Comparison of ENCODE assay signal across 8 cellular contexts in genomic region chr14:90381999-90382451, GRCh38. TPM values are rescaled to one million over a fixed set of nuclear protein-coding genes. Genes with fewer than 3 reads are reported as not detected.
DNase-seq lines count a peak whose midpoint lies in the region; ATAC-seq and TF ChIP-seq lines count a peak whose summit lies in the region.

No MANE protein-coding gene starts in this region.

- H3K27me3 ChIP-seq in aorta (ENCODE audit: control insufficient read depth in 1 of 2, insufficient read depth in 2 of 2, low read length in 1 of 2), result no peaks in the 10 kb centered on the region

- peak overlapping the region; percentile 71 for H3K4me3 ChIP-seq in choroid plexus epithelial cell (ENCODE audit: low read depth, low read length)
- peak overlapping the region; percentile 59 for H3K4me3 ChIP-seq in lower leg skin (ENCODE audit: low read depth, poor library complexity, severe bottlenecking)
- peak overlapping the region; percentile 53 to 80 for H3K4me3 ChIP-seq in aorta (ENCODE audit: low read length in 2 of 2)

- WGBS in lower leg skin, 2 donors, result 14 to 16% methylated on average over 13 of the region's 13 CpGs
- 10% methylated on average over 13 of the region's 13 CpGs for WGBS in aorta, 2 donors

- H3K9me3 ChIP-seq in aorta (ENCODE audit: control insufficient read depth, low read length), result no peaks in the 10 kb centered on the region

- TF ChIP-seq CTCF in choroid plexus epithelial cell (conservative IDR thresholded peaks at IDR 0.05; ENCODE audit: low read depth, low read length) (no peak), lower leg skin (IDR thresholded peaks at IDR 0.05) (no peak)

- H3K27ac ChIP-seq in aorta (ENCODE audit: low read depth in 1 of 2, low read length in 2 of 2), result peak overlapping the region; percentile 96 to 99

- intact Hi-C loops in lower leg skin (cut with DNase I; ENCODE audit: low total_unique reads) (no loop called here), aorta (cut with DNase I) (loop anchor here (2.0 to 10.0 kb wide), 4 partner anchors 15 to 373 kb away; partner anchors contain the start of genes NRDE2 (in 2 of the 2) and CALM1 (in 1 of the 2))
- intact Hi-C loops in activated T-helper 1 cell treated with anti-CD3 and anti-CD28 coated beads, Interleukin-12 subunit alpha, Interleukin-12 subunit beta, Interleukin-2, Interleukin-4 antibody, amounts not matched to agents 30 ng/mL and 10 ng/mL and 1 ng/mL, durations not matched to agents 14 hours and 24 hours and 36 hours (cut with micrococcal nuclease), result loop anchor here (5.0 to 10.0 kb wide), 6 partner anchors 125 to 1480 kb away; partner anchors contain the start of gene PSMC1

- no peak overlapping the region for H3K4me3 Mint-ChIP-seq in activated T-helper 1 cell treated with anti-CD3 and anti-CD28 coated beads, Interleukin-12 subunit alpha, Interleukin-12 subunit beta, Interleukin-2, Interleukin-4 antibody, amounts not matched to agents 30 ng/mL and 10 ng/mL and 1 ng/mL, durations not matched to agents 14 hours and 24 hours and 36 hours

- no peak overlapping the region for H3K27ac Mint-ChIP-seq in activated T-helper 1 cell treated with anti-CD3 and anti-CD28 coated beads, Interleukin-12 subunit alpha, Interleukin-12 subunit beta, Interleukin-2, Interleukin-4 antibody, amounts not matched to agents 30 ng/mL and 10 ng/mL and 1 ng/mL, durations not matched to agents 14 hours and 24 hours and 36 hours

- DNase-seq in activated CD4-positive, alpha-beta T cell treated with anti-CD3 and anti-CD28 coated beads for 4 hours, result peak; percentile 22 to 23
- DNase-seq in activated CD4-positive, alpha-beta T cell treated with anti-CD3 and anti-CD28 coated beads, Interleukin-2, amount 50 U/mL, for 4 hours, result no peak
- DNase-seq in NCI-H510A (lab: John Stamatoyannopoulos, UW) (peak; percentile 77), choroid plexus epithelial cell (ENCODE audit: low read depth) (no peak), lower leg skin (ENCODE audit: low spot score in 2 of 2) (peak in 1 of 2 donors; percentile 50), aorta (peak in 1 of 2 donors; percentile 62), KBM-7 (no peak)
- DNase-seq in activated T-helper 1 cell treated with anti-CD3 and anti-CD28 coated beads, Interleukin-12 subunit alpha, Interleukin-12 subunit beta, Interleukin-2, Interleukin-4 antibody, amounts not matched to agents 30 ng/mL and 10 ng/mL and 1 ng/mL, durations not matched to agents 14 hours and 24 hours and 36 hours (ENCODE audit: low spot score), result no peak

- peaks cover 1% of the 10 kb centered on the region for H3K27me3 Mint-ChIP-seq in activated T-helper 1 cell treated with anti-CD3 and anti-CD28 coated beads, Interleukin-12 subunit alpha, Interleukin-12 subunit beta, Interleukin-2, Interleukin-4 antibody, amounts not matched to agents 30 ng/mL and 10 ng/mL and 1 ng/mL, durations not matched to agents 14 hours and 24 hours and 36 hours (ENCODE audit: insufficient read depth)

- H3K4me1 Mint-ChIP-seq in activated T-helper 1 cell treated with anti-CD3 and anti-CD28 coated beads, Interleukin-12 subunit alpha, Interleukin-12 subunit beta, Interleukin-2, Interleukin-4 antibody, amounts not matched to agents 30 ng/mL and 10 ng/mL and 1 ng/mL, durations not matched to agents 14 hours and 24 hours and 36 hours (ENCODE audit: low read depth), result no peaks in the 10 kb centered on the region

- ATAC-seq in aorta (ENCODE audit: low FRiP score), result no peak

- no peaks in the 10 kb centered on the region for H3K36me3 ChIP-seq in aorta (ENCODE audit: control insufficient read depth in 1 of 2, insufficient read depth in 2 of 2, low read length in 1 of 2)

- H3K36me3 Mint-ChIP-seq in activated T-helper 1 cell treated with anti-CD3 and anti-CD28 coated beads, Interleukin-12 subunit alpha, Interleukin-12 subunit beta, Interleukin-2, Interleukin-4 antibody, amounts not matched to agents 30 ng/mL and 10 ng/mL and 1 ng/mL, durations not matched to agents 14 hours and 24 hours and 36 hours (ENCODE audit: low read depth), result no peaks in the 10 kb centered on the region

- H3K4me1 ChIP-seq in aorta (ENCODE audit: control insufficient read depth in 1 of 2, insufficient read depth in 2 of 2, low read length in 2 of 2), result peaks cover 0 to 4% of the 10 kb centered on the region in 2 donors

- no peaks in the 10 kb centered on the region for H3K9me3 Mint-ChIP-seq in activated T-helper 1 cell treated with anti-CD3 and anti-CD28 coated beads, Interleukin-12 subunit alpha, Interleukin-12 subunit beta, Interleukin-2, Interleukin-4 antibody, amounts not matched to agents 30 ng/mL and 10 ng/mL and 1 ng/mL, durations not matched to agents 14 hours and 24 hours and 36 hours

- no peak for TF ChIP-seq POLR2A in lower leg skin (IDR thresholded peaks at IDR 0.05)

- in situ Hi-C loops in KBM-7 (cut with MboI; ENCODE audit: low pct_unique_long_range_greater_than_20kb, low sequenced_read_pairs), result no loop called here

RNA-seq across cellular contexts. Expression of gene CALM1, which starts 14.8 kb away (rescaled TPM):
- total RNA-seq in lower leg skin, result 100 to 1,000 TPM; 106 to 240 (median 182) TPM
- 100 to 1,000 TPM; 438 to 595 TPM for total RNA-seq in aorta
- polyA plus RNA-seq in aorta, result 100 to 1,000 TPM; 279 to 494 TPM
- 513 and 521 TPM in 2 replicates for total RNA-seq in activated T-helper 1 cell treated with anti-CD3 and anti-CD28 coated beads, Interleukin-12 subunit alpha, Interleukin-12 subunit beta, Interleukin-2, Interleukin-4 antibody, amounts not matched to agents 30 ng/mL and 10 ng/mL and 1 ng/mL, durations not matched to agents 14 hours and 24 hours and 36 hours

RNA-seq across cellular contexts. Expression of gene NRDE2, which starts 50.3 kb away (rescaled TPM):
- total RNA-seq in lower leg skin (10 to 100 TPM in 2 of 4 donors, 1 to 10 TPM in 2; 7.5 to 18.3 (median 10.2) TPM), aorta (10 to 100 TPM; 20.4 to 28.5 TPM)
- 10 to 100 TPM in 1 of 2 donors, 1 to 10 TPM in 1; 3.4 to 16.1 TPM for polyA plus RNA-seq in aorta
- 22.9 and 24.4 TPM in 2 replicates for total RNA-seq in activated T-helper 1 cell treated with anti-CD3 and anti-CD28 coated beads, Interleukin-12 subunit alpha, Interleukin-12 subunit beta, Interleukin-2, Interleukin-4 antibody, amounts not matched to agents 30 ng/mL and 10 ng/mL and 1 ng/mL, durations not matched to agents 14 hours and 24 hours and 36 hours

Comparison
In these comparisons a context has a peak if more than half of its experiments do, and no peak if none do; other contexts are left out.
1. DNase-seq: peak in activated CD4-positive, alpha-beta T cell treated with anti-CD3 and anti-CD28 coated beads for 4 hours (2 of 2) and NCI-H510A (single experiment); none in activated CD4-positive, alpha-beta T cell treated with anti-CD3 and anti-CD28 coated beads, Interleukin-2, amount 50 U/mL, for 4 hours (0 of 2), choroid plexus epithelial cell (single experiment), KBM-7 (single experiment) and activated T-helper 1 cell treated with anti-CD3 and anti-CD28 coated beads, Interleukin-12 subunit alpha, Interleukin-12 subunit beta, Interleukin-2, Interleukin-4 antibody, amounts not matched to agents 30 ng/mL and 10 ng/mL and 1 ng/mL, durations not matched to agents 14 hours and 24 hours and 36 hours (single experiment).
2. Peak in every context shown above with its lines, with median percentiles within 50 percentile points of each other: H3K4me3 ChIP-seq.